1 cellular context compared by ENCODE assay signal in the genomic region with DNA sequence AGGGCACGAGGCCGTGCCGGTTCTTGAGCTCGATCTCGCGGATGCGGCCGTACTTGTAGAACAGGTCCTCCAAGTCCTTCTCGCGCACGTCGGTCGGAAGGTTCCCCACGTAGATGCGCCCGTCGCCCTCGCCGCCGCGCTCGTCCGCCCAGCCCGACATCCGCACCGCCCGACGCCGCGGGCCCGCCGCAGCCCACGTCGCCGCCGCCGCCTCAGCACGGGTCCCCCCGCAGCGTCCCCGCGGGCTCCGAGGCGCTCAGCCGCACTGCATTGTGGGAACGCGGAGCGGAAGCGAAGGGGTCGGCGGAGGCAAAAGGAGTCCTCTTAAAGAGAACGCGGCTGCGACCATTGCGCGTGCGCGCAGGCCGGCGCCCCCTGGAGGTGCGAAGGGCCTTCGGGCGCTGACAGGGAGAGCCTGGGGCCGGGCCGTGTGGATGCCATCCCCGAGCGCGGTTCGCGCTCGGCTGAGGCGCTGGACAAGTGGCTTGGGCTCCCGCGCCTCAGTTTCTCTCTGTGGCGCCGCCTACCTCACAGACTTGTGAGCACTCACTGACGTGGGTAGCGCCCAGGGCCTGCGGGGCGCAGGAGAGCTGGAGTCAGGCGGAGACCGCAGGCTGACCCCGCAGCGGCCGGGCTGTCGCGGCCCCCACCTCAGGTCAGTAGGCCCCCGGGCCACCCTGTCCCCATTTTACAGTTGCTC.
TF ChIP-seq lines count a peak whose summit lies in the region.

Gene SRSF9, minus strand, starts transcription at position 299 of the 700 bp plus-strand sequence. Its CDS starts 139 bp downstream, at position 160.

TF ChIP-seq in HepG2, 621 proteins besides CTCF, POLR2A, EP300 and RAD21 (continued from another document and continues in another):
- peak; percentile 29; the same call in 1 of the 2 replicates for TF ChIP-seq IRF9 (CRISPR knock-in tag; IDR thresholded peaks at IDR 0.05; ENCODE audit: borderline replicate concordance)
- no peak for TF ChIP-seq MED13 (CRISPR knock-in tag; IDR thresholded peaks at IDR 0.05)
- TF ChIP-seq SP2 (CRISPR knock-in tag; IDR thresholded peaks at IDR 0.05) = no peak
- no peak for TF ChIP-seq ZC3H4 (CRISPR knock-in tag; IDR thresholded peaks at IDR 0.05; ENCODE audit: borderline replicate concordance)
- no peak for TF ChIP-seq ZFP37 (CRISPR knock-in tag; IDR thresholded peaks at IDR 0.05; ENCODE audit: borderline replicate concordance)
- TF ChIP-seq PHF5A (CRISPR knock-in tag; IDR thresholded peaks at IDR 0.05; ENCODE audit: low read depth, unreplicated experiment) = no peak
- no peak for TF ChIP-seq PHB2 (IDR thresholded peaks at IDR 0.05; ENCODE audit: partially characterized antibody)
- TF ChIP-seq ZNF441 (CRISPR knock-in tag; IDR thresholded peaks at IDR 0.05; ENCODE audit: borderline replicate concordance) = 0 out of 2 replicates have a peak, but pooled peaks have one; percentile 9
- peak; percentile 85; the same call in 1 of the 2 replicates for TF ChIP-seq CSRNP1 (CRISPR knock-in tag; IDR thresholded peaks at IDR 0.05)
- TF ChIP-seq, protein P1, sequence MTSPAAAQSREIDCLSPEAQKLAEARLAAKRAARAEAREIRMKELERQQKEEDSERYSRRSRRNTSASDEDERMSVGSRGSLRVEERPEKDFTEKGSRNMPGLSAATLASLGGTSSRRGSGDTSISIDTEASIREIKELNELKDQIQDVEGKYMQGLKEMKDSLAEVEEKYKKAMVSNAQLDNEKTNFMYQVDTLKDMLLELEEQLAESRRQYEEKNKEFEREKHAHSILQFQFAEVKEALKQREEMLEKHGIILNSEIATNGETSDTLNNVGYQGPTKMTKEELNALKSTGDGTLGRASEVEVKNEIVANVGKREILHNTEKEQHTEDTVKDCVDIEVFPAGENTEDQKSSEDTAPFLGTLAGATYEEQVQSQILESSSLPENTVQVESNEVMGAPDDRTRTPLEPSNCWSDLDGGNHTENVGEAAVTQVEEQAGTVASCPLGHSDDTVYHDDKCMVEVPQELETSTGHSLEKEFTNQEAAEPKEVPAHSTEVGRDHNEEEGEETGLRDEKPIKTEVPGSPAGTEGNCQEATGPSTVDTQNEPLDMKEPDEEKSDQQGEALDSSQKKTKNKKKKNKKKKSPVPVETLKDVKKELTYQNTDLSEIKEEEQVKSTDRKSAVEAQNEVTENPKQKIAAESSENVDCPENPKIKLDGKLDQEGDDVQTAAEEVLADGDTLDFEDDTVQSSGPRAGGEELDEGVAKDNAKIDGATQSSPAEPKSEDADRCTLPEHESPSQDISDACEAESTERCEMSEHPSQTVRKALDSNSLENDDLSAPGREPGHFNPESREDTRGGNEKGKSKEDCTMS (CRISPR knock-in tag; conservative IDR thresholded peaks at IDR 0.05) = no peak
- TF ChIP-seq, protein P2, sequence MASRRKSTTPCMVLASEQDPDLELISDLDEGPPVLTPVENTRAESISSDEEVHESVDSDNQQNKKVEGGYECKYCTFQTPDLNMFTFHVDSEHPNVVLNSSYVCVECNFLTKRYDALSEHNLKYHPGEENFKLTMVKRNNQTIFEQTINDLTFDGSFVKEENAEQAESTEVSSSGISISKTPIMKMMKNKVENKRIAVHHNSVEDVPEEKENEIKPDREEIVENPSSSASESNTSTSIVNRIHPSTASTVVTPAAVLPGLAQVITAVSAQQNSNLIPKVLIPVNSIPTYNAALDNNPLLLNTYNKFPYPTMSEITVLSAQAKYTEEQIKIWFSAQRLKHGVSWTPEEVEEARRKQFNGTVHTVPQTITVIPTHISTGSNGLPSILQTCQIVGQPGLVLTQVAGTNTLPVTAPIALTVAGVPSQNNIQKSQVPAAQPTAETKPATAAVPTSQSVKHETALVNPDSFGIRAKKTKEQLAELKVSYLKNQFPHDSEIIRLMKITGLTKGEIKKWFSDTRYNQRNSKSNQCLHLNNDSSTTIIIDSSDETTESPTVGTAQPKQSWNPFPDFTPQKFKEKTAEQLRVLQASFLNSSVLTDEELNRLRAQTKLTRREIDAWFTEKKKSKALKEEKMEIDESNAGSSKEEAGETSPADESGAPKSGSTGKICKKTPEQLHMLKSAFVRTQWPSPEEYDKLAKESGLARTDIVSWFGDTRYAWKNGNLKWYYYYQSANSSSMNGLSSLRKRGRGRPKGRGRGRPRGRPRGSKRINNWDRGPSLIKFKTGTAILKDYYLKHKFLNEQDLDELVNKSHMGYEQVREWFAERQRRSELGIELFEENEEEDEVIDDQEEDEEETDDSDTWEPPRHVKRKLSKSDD (CRISPR knock-in tag; IDR thresholded peaks at IDR 0.05; ENCODE audit: low read depth) = 0 out of 2 replicates have a peak, but pooled peaks have one; percentile 7
- TF ChIP-seq MAF1 (CRISPR knock-in tag; IDR thresholded peaks at IDR 0.05; ENCODE audit: borderline replicate concordance) = no peak
- TF ChIP-seq HOXA7 (CRISPR knock-in tag; IDR thresholded peaks at IDR 0.05) = no peak
- no peak; the same call in 1 of the 2 replicates for TF ChIP-seq GFI1 (CRISPR knock-in tag; IDR thresholded peaks at IDR 0.05; ENCODE audit: borderline replicate concordance)
- no peak for TF ChIP-seq NR3C1 (CRISPR knock-in tag; IDR thresholded peaks at IDR 0.05)
- no peak for TF ChIP-seq ZNF17 (CRISPR knock-in tag; IDR thresholded peaks at IDR 0.05)
- TF ChIP-seq KLF9 (CRISPR knock-in tag; IDR thresholded peaks at IDR 0.05; ENCODE audit: low read depth) = no peak
- TF ChIP-seq ZNF367 (CRISPR knock-in tag; IDR thresholded peaks at IDR 0.05; ENCODE audit: borderline replicate concordance) = no peak
- no peak for TF ChIP-seq ZNF383 (CRISPR knock-in tag; IDR thresholded peaks at IDR 0.05; ENCODE audit: borderline replicate concordance)
- TF ChIP-seq RBFOX2 (IDR thresholded peaks at IDR 0.05; ENCODE audit: low read depth, low read length) = peak; percentile 91
- TF ChIP-seq ZNF274 (CRISPR knock-in tag; IDR thresholded peaks at IDR 0.05) = peak; percentile 78; the same call in 1 of the 2 replicates
- TF ChIP-seq GABPA (IDR thresholded peaks at IDR 0.05; ENCODE audit: low read depth, low read length) = peak; percentile 47
- TF ChIP-seq GABPA (CRISPR knock-in tag; IDR thresholded peaks at IDR 0.05; ENCODE audit: low read depth) = peak; percentile 73
- no peak; the same call in 1 of the 2 replicates for TF ChIP-seq ATF3 (CRISPR knock-in tag; IDR thresholded peaks at IDR 0.05)
- TF ChIP-seq, protein P3, sequence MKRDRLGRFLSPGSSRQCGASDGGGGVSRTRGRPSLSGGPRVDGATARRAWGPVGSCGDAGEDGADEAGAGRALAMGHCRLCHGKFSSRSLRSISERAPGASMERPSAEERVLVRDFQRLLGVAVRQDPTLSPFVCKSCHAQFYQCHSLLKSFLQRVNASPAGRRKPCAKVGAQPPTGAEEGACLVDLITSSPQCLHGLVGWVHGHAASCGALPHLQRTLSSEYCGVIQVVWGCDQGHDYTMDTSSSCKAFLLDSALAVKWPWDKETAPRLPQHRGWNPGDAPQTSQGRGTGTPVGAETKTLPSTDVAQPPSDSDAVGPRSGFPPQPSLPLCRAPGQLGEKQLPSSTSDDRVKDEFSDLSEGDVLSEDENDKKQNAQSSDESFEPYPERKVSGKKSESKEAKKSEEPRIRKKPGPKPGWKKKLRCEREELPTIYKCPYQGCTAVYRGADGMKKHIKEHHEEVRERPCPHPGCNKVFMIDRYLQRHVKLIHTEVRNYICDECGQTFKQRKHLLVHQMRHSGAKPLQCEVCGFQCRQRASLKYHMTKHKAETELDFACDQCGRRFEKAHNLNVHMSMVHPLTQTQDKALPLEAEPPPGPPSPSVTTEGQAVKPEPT (CRISPR knock-in tag; IDR thresholded peaks at IDR 0.05; ENCODE audit: low read depth) = peak; percentile 61; the same call in 1 of the 2 replicates
- no peak for TF ChIP-seq SP1 (IDR thresholded peaks at IDR 0.05)
- TF ChIP-seq SP1 (CRISPR knock-in tag; IDR thresholded peaks at IDR 0.05) = peak; percentile 48; the same call in 1 of the 2 replicates
- TF ChIP-seq ZNF362 (CRISPR knock-in tag; IDR thresholded peaks at IDR 0.05; ENCODE audit: borderline replicate concordance) = no peak
- TF ChIP-seq ZNF589 (CRISPR knock-in tag; conservative IDR thresholded peaks at IDR 0.05) = no peak
- TF ChIP-seq ZBTB42 (CRISPR knock-in tag; IDR thresholded peaks at IDR 0.05) = no peak
- no peak for TF ChIP-seq NFRKB (IDR thresholded peaks at IDR 0.05)
- peak; percentile 92 for TF ChIP-seq ZFX (CRISPR knock-in tag; IDR thresholded peaks at IDR 0.05; ENCODE audit: low read depth)
- TF ChIP-seq GTF3A (CRISPR knock-in tag; conservative IDR thresholded peaks at IDR 0.05) = no peak
- TF ChIP-seq, protein P4, sequence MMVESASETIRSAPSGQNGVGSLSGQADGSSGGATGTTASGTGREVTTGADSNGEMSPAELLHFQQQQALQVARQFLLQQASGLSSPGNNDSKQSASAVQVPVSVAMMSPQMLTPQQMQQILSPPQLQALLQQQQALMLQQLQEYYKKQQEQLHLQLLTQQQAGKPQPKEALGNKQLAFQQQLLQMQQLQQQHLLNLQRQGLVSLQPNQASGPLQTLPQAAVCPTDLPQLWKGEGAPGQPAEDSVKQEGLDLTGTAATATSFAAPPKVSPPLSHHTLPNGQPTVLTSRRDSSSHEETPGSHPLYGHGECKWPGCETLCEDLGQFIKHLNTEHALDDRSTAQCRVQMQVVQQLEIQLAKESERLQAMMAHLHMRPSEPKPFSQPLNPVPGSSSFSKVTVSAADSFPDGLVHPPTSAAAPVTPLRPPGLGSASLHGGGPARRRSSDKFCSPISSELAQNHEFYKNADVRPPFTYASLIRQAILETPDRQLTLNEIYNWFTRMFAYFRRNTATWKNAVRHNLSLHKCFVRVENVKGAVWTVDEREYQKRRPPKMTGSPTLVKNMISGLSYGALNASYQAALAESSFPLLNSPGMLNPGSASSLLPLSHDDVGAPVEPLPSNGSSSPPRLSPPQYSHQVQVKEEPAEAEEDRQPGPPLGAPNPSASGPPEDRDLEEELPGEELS (CRISPR knock-in tag; IDR thresholded peaks at IDR 0.05) = peak; percentile 32; the same call in 1 of the 2 replicates
- TF ChIP-seq ZNF574 (CRISPR knock-in tag; IDR thresholded peaks at IDR 0.05) = peak; percentile 91
- TF ChIP-seq ZNF446 (CRISPR knock-in tag; IDR thresholded peaks at IDR 0.05) = no peak
- TF ChIP-seq ZNF577 (CRISPR knock-in tag; IDR thresholded peaks at IDR 0.05; ENCODE audit: borderline replicate concordance, low read depth) = no peak
- TF ChIP-seq TBL1XR1 (IDR thresholded peaks at IDR 0.05; ENCODE audit: borderline replicate concordance, low read length, partially characterized antibody) = no peak
- TF ChIP-seq FOXP1 (IDR thresholded peaks at IDR 0.05) = no peak
- no peak for TF ChIP-seq FOXP1 (CRISPR knock-in tag; IDR thresholded peaks at IDR 0.05)
- TF ChIP-seq ZNF557 (CRISPR knock-in tag; IDR thresholded peaks at IDR 0.05) = no peak
- no peak for TF ChIP-seq U2AF1 (optimal IDR thresholded peaks at IDR 0.05; ENCODE audit: low read depth, low read length)
- no peak for TF ChIP-seq ZNF510 (CRISPR knock-in tag; IDR thresholded peaks at IDR 0.05; ENCODE audit: low read depth)
- TF ChIP-seq ZNF660 (CRISPR knock-in tag; IDR thresholded peaks at IDR 0.05; ENCODE audit: borderline replicate concordance, low read depth) = no peak
